In the genomic region with DNA sequence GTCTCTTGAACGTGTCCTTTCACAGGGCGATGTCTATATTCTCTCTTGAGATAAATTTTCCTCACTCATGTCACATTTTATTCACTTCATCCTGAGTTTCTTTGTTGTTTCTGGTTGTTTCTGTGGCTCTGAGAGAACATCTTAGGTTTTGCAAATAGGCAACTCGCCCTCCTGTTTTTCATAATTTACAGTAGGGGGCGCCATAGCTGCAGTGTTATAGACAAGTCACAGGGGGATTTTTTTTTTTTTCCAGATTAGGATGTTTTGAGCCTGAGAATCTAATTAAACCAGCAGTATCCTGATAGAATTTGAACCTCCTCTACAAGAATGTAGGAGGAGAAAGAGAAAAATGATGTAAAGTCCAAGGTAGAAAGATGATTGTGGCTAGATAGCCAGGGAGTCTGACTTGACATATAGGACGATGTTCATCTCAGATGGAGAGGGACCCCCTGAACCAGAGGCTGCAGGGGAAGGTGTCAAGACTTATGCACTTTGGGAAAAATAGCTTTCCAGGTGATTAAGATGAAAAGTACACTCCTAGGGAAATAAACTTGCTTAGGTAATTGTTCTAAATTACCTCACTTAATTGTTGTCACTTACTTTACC, we compare ENCODE assay signal across 8 cellular contexts.
A peak's percentile ranks its signal among the peaks of the same experiment; 100 is the strongest.
DNase-seq lines count a peak whose midpoint lies in the region; ATAC-seq and TF ChIP-seq lines count a peak whose summit lies in the region.

No MANE protein-coding gene starts in this region.

- ATAC-seq in HG02981 (IDR thresholded peaks at IDR 0.05; ENCODE audit: unreplicated experiment): no peak
- ATAC-seq in GM18858 (IDR thresholded peaks at IDR 0.05; ENCODE audit: unreplicated experiment): no peak

- DNase-seq in CD1c-positive myeloid dendritic cell (ENCODE audit: extremely low spot score): peak; percentile 8
- DNase-seq in HFFc6: no peak
- peak; percentile 47 for DNase-seq in SK-N-DZ (ENCODE audit: low spot score)
- DNase-seq in iPS-NIHi11 (ENCODE audit: low spot score): peak; percentile 39
- DNase-seq in NCI-H510A treated with DMSO at 0.1 percent for 48 hours (lab: John Stamatoyannopoulos, UW): no peak
- DNase-seq in stimulated activated naive CD4-positive, alpha-beta T cell treated with Interleukin-2 at 50 U/mL for 16 hours (lab: John Stamatoyannopoulos, UW): no peak

- no peaks in the 10 kb centered on the region; the same call in 1 of the 2 replicates for H3K9me3 Mint-ChIP-seq in HFFc6

- H3K36me3 Mint-ChIP-seq in HFFc6 (ENCODE audit: low read depth): no peaks in the 10 kb centered on the region

- H3K4me3 Mint-ChIP-seq in HFFc6: no peak overlapping the region

- H3K27ac Mint-ChIP-seq in HFFc6: no peak overlapping the region

- peaks cover 49% of the 10 kb centered on the region for H3K4me1 Mint-ChIP-seq in HFFc6 (ENCODE audit: low read depth)

- peak; percentile 85 for TF ChIP-seq CTCF in HFFc6 (IDR thresholded peaks at IDR 0.05)

- no peaks in the 10 kb centered on the region for H3K27me3 Mint-ChIP-seq in HFFc6 (ENCODE audit: insufficient read depth)

Comparison
In these comparisons a context has a peak if more than half of its experiments do, and no peak if none do; other contexts are left out.
1. DNase-seq: peak in CD1c-positive myeloid dendritic cell (single experiment), SK-N-DZ (single experiment) and iPS-NIHi11 (single experiment); none in HFFc6 (single experiment), NCI-H510A treated with DMSO at 0.1 percent for 48 hours (single experiment) and stimulated activated naive CD4-positive, alpha-beta T cell treated with Interleukin-2 at 50 U/mL for 16 hours (single experiment).